In genomic region chr14:104610749-104611310, GRCh38 we compare ENCODE assay signal across 26 cellular contexts. TPM values are rescaled to one million over a fixed set of nuclear protein-coding genes. Genes with fewer than 3 reads are reported as not detected.
"Had no signal": no experiment of that assay in that cellular context is flagged by ENCODE, and none has a peak within 500 bp of the region (broad histone marks: within the 10 kb centered on the region; RNA-seq: fewer than 3 reads in every experiment).

No MANE protein-coding gene starts in this region.

- H3K27me3 ChIP-seq: pancreas, upper lobe of left lung, vagina had no signal

- H3K27ac ChIP-seq: hepatocyte, left lung, lower lobe of right lung, pancreas, prostate gland, sigmoid colon, spleen, transverse colon, upper lobe of left lung, vagina had no signal

- DNase-seq: kidney glomerular epithelial cell; left cardiac atrium; lower lobe of right lung; mammary epithelial cell; mesenchymal stem cell; nucleus accumbens; pancreas; retina; right cardiac atrium; sigmoid colon; small intestine; spleen; stimulated activated CD4-positive, alpha-beta T cell treated with anti-CD3 and anti-CD28 coated beads, Interleukin-4, amount 100 ng/mL, for 24 hours; stimulated activated naive CD4-positive, alpha-beta T cell; substantia nigra; transverse colon; upper lobe of left lung had no signal

- H3K4me2 ChIP-seq: hepatocyte had no signal

- H3K79me2 ChIP-seq: hepatocyte had no signal

- H3K4me3 ChIP-seq: hepatocyte, left lung, lower lobe of right lung, pancreas, prostate gland, sigmoid colon, spleen, transverse colon, upper lobe of left lung, vagina had no signal

- H3K9me3 ChIP-seq: left lung, lower lobe of right lung, pancreas, prostate gland, sigmoid colon, spleen, transverse colon, upper lobe of left lung, vagina had no signal

- H3K4me1 ChIP-seq: left lung, lower lobe of right lung, pancreas, prostate gland, sigmoid colon, spleen, transverse colon, upper lobe of left lung, vagina had no signal

- H2AFZ ChIP-seq: hepatocyte had no signal

- H3K36me3 ChIP-seq: left lung, lower lobe of right lung, pancreas, prostate gland, sigmoid colon, spleen, transverse colon, upper lobe of left lung, vagina had no signal

- ATAC-seq: left cardiac atrium; left lung; naive thymus-derived CD8-positive, alpha-beta T cell; pancreas; right cardiac atrium had no signal

RNA-seq across cellular contexts. Expression of gene TMEM179, which starts 6.3 kb away (rescaled TPM):
- total RNA-seq: lower lobe of right lung; naive thymus-derived CD8-positive, alpha-beta T cell; osteoblast; spleen; upper lobe of left lung had no signal
- polyA plus RNA-seq: keratinocyte; mammary epithelial cell; naive thymus-derived CD8-positive, alpha-beta T cell had no signal

RNA-seq across cellular contexts. Expression of gene C14orf180, which starts 31.3 kb away (rescaled TPM):
- total RNA-seq: left lung; mammary epithelial cell; naive thymus-derived CD8-positive, alpha-beta T cell; osteoblast; temporal lobe; upper lobe of left lung had no signal
- polyA plus RNA-seq: keratinocyte; mammary epithelial cell; naive thymus-derived CD8-positive, alpha-beta T cell; neural cell had no signal
